ENCODE assay signal across 8 cellular contexts in genomic region chr7:43906327-43907010, GRCh38. TPM values are rescaled to one million over a fixed set of nuclear protein-coding genes. Genes with fewer than 3 reads are reported as not detected.
DNase-seq lines count a peak whose midpoint lies in the region; ATAC-seq, FAIRE-seq and TF ChIP-seq lines count a peak whose summit lies in the region.

A gene with protein sequence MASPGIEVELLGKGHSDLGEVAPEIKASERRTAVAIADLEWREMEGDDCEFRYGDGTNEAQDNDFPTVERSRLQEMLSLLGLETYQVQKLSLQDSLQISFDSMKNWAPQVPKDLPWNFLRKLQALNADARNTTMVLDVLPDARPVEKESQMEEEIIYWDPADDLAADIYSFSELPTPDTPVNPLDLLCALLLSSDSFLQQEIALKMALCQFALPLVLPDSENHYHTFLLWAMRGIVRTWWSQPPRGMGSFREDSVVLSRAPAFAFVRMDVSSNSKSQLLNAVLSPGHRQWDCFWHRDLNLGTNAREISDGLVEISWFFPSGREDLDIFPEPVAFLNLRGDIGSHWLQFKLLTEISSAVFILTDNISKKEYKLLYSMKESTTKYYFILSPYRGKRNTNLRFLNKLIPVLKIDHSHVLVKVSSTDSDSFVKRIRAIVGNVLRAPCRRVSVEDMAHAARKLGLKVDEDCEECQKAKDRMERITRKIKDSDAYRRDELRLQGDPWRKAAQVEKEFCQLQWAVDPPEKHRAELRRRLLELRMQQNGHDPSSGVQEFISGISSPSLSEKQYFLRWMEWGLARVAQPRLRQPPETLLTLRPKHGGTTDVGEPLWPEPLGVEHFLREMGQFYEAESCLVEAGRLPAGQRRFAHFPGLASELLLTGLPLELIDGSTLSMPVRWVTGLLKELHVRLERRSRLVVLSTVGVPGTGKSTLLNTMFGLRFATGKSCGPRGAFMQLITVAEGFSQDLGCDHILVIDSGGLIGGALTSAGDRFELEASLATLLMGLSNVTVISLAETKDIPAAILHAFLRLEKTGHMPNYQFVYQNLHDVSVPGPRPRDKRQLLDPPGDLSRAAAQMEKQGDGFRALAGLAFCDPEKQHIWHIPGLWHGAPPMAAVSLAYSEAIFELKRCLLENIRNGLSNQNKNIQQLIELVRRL (minus strand): TSS chr7:43906596. CDS start chr7:43906575, 21 bp downstream.

- H3K4me1 ChIP-seq in Peyer's patch (peaks cover 0 to 31% (median 3%) of the 10 kb centered on the region in 4 donors), neuronal stem cell (ENCODE audit: control insufficient read depth in 2 of 2, insufficient read depth in 1 of 2, low read depth in 1 of 2, low read length in 2 of 2) (peaks cover 1 to 9% of the 10 kb centered on the region in 2 donors), thoracic aorta (ENCODE audit: control insufficient read depth in 1 of 2, low read depth in 2 of 2) (peaks cover 12 to 31% of the 10 kb centered on the region in 2 donors)

- H2AFZ ChIP-seq in neuronal stem cell (ENCODE audit: low read length): peak within 1 kb of the TSS; percentile 96

- DNase-seq in AML-193 (lab: John Stamatoyannopoulos, UW): peak; percentile 9 to 24
- peak; percentile 35 to 79 (median 66) for DNase-seq in Peyer's patch
- peak; percentile 50 for DNase-seq in activated gamma-delta T cell treated with Interleukin-2 at 50 U/mL for 16 hours
- peak; percentile 79 to 81 for DNase-seq in frontal cortex (ENCODE audit: low spot score in 2 of 2)
- DNase-seq in neuronal stem cell (ENCODE audit: low spot score): no peak
- no peak for DNase-seq in thoracic aorta (ENCODE audit: low spot score)

- TF ChIP-seq POLR2A in Peyer's patch (IDR thresholded peaks at IDR 0.05): peak in 1 of 2 donors; percentile 28

- peak within 1 kb of the TSS; percentile 87 for H2BK15ac ChIP-seq in neuronal stem cell (ENCODE audit: low read length)

- no peak within 1 kb of the TSS for H2BK120ac ChIP-seq in neuronal stem cell (ENCODE audit: low read depth, low read length)

- peak within 1 kb of the TSS; percentile 49 for H3K23ac ChIP-seq in neuronal stem cell (ENCODE audit: low read depth, low read length, poor library complexity)

- no peak within 1 kb of the TSS for H2BK12ac ChIP-seq in neuronal stem cell (ENCODE audit: low read length)

- no peaks in the 10 kb centered on the region for H3K9me3 ChIP-seq in Peyer's patch
- no peaks in the 10 kb centered on the region for H3K9me3 ChIP-seq in neuronal stem cell (replicated peaks in 1 of 2; ENCODE audit: control insufficient read depth in 2 of 2, insufficient read depth in 1 of 2, low read depth in 1 of 2, low read length in 2 of 2)
- H3K9me3 ChIP-seq in thoracic aorta: no peaks in the 10 kb centered on the region

- H3K36me3 ChIP-seq in Peyer's patch: no peaks in the 10 kb centered on the region
- H3K36me3 ChIP-seq in neuronal stem cell (replicated peaks in 1 of 2; ENCODE audit: control insufficient read depth in 2 of 2, insufficient read depth in 2 of 2, low read length in 2 of 2): no peaks in the 10 kb centered on the region
- no peaks in the 10 kb centered on the region for H3K36me3 ChIP-seq in thoracic aorta

- H2AK5ac ChIP-seq in neuronal stem cell (ENCODE audit: low read depth, low read length): no peak within 1 kb of the TSS

- no peak within 1 kb of the TSS for H4K8ac ChIP-seq in neuronal stem cell (ENCODE audit: low read depth, low read length)

- WGBS in neuronal stem cell (ENCODE audit: extremely low coverage in 2 of 2, insufficient read length in 2 of 2, insufficient replicate concordance in 1 of 2), 2 donors: no CpG with 5 or more reads among the region's 74 CpGs

- H3K14ac ChIP-seq in neuronal stem cell (ENCODE audit: low read length): no peak within 1 kb of the TSS

- H3K79me1 ChIP-seq in neuronal stem cell (ENCODE audit: low read depth, low read length): no peaks in the 10 kb centered on the region

- no peak within 1 kb of the TSS for H4K91ac ChIP-seq in neuronal stem cell (ENCODE audit: low read depth, low read length, poor library complexity)

- no peak for TF ChIP-seq CTCF in Peyer's patch (IDR thresholded peaks at IDR 0.05)
- no peak for TF ChIP-seq CTCF in thoracic aorta (IDR thresholded peaks at IDR 0.05)

- H3K4me3 ChIP-seq in Peyer's patch (peak within 1 kb of the TSS; percentile 60 to 98 (median 84)), neuronal stem cell (ENCODE audit: low read length in 2 of 2) (peak within 1 kb of the TSS; percentile 79 to 87), thoracic aorta (peak within 1 kb of the TSS; percentile 86)

- H2BK5ac ChIP-seq in neuronal stem cell (ENCODE audit: low read length): no peak within 1 kb of the TSS

- ATAC-seq in GM19023 (IDR thresholded peaks at IDR 0.05; ENCODE audit: unreplicated experiment): peak; percentile 91
- ATAC-seq in HG03196 (IDR thresholded peaks at IDR 0.05; ENCODE audit: unreplicated experiment): peak; percentile 75
- no peak for ATAC-seq in thoracic aorta (ENCODE audit: insufficient number of reproducible peaks, low FRiP score, low read depth)

- peak within 1 kb of the TSS; percentile 92 for H3K18ac ChIP-seq in neuronal stem cell (ENCODE audit: low read length)

- peak within 1 kb of the TSS; percentile 79 to 97 (median 89) for H3K27ac ChIP-seq in Peyer's patch
- no peak within 1 kb of the TSS for H3K27ac ChIP-seq in neuronal stem cell (replicated peaks; ENCODE audit: low read length)
- H3K27ac ChIP-seq in thoracic aorta: peak within 1 kb of the TSS; percentile 66 to 75

- H3K27me3 ChIP-seq in Peyer's patch: no peaks in the 10 kb centered on the region
- H3K27me3 ChIP-seq in neuronal stem cell (ENCODE audit: control insufficient read depth in 3 of 3, insufficient read depth in 3 of 3, low read depth in 1 of 3, low read length in 3 of 3): peaks cover 0 to 3% (median 0%) of the 10 kb centered on the region in 3 experiments
- H3K27me3 ChIP-seq in thoracic aorta (replicated peaks; ENCODE audit: insufficient read depth): no peaks in the 10 kb centered on the region

- H3K9ac ChIP-seq in neuronal stem cell (ENCODE audit: low read depth, low read length, poor library complexity): peak within 1 kb of the TSS; percentile 92

- H3K4ac ChIP-seq in neuronal stem cell (ENCODE audit: low read length): no peak within 1 kb of the TSS

- peak within 1 kb of the TSS; percentile 85 for H3K4me2 ChIP-seq in neuronal stem cell (ENCODE audit: insufficient read depth, low read length, poor library complexity, severe bottlenecking)

- FAIRE-seq in frontal cortex (lab: Jason Lieb, UNC): no peak

RNA-seq across cellular contexts. Expression of the gene that starts here (rescaled TPM):
- total RNA-seq in Peyer's patch (10 to 100 TPM; 43.7 to 91.0 (median 80.3) TPM), frontal cortex (42.8 TPM), thoracic aorta (10 to 100 TPM; 33.7 to 41.0 TPM)
- polyA plus RNA-seq in neuronal stem cell (2013, experiment 1 of 2): 8.0 TPM
- 9.4 TPM for polyA plus RNA-seq in neuronal stem cell (2013, experiment 2 of 2)

Comparison
In these comparisons a context has a peak if more than half of its experiments do, and no peak if none do; other contexts are left out.
1. DNase-seq: peak in AML-193 (2 of 2), Peyer's patch (3 of 3), activated gamma-delta T cell treated with Interleukin-2 at 50 U/mL for 16 hours (single experiment) and frontal cortex (2 of 2); none in neuronal stem cell (single experiment) and thoracic aorta (single experiment).
2. Peak in every context shown above with its lines, with median percentiles within 50 percentile points of each other: H3K4me3 ChIP-seq.